1 cellular context compared by ENCODE assay signal in the genomic region with DNA sequence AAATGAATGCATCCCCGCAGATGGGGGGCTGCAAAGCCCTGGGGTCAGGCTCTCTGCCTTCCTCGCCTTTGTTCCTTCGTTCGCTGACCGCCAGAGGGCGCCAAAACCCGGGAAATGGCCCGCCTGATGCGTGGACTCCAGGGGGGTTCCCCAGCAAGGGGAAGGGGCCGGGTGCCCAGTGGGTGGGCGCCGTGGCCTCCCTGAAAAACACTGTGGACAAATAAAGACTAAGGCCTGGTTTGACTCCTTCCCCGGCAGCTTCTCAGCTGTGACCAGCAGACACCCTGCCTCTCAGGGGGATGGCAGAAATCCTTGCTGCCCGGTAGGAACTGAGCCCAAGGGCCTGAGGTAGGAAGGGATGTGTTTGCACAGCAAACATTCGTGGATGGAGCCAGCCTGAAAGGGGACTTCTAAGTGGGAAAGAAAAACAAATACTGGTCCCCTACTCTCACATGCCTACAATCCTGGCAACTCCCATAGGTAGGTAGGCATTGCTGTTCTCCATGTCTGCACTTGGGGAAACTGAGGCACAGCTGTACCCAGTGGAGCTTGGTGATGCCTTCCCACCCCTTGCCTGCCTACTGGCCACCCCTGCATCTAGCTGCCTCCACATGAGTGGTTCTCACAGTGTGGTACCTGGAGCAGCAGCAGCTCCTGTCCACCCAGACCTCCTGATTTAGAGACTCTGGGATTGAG.
A peak's percentile ranks its signal among the peaks of the same experiment; 100 is the strongest.
TF ChIP-seq lines count a peak whose summit lies in the region.

No MANE protein-coding gene starts in this region.

TF ChIP-seq in HEK293, 187 proteins besides CTCF, POLR2A, EP300 and RAD21 (continued from another document):
- TF ChIP-seq, protein P1, sequence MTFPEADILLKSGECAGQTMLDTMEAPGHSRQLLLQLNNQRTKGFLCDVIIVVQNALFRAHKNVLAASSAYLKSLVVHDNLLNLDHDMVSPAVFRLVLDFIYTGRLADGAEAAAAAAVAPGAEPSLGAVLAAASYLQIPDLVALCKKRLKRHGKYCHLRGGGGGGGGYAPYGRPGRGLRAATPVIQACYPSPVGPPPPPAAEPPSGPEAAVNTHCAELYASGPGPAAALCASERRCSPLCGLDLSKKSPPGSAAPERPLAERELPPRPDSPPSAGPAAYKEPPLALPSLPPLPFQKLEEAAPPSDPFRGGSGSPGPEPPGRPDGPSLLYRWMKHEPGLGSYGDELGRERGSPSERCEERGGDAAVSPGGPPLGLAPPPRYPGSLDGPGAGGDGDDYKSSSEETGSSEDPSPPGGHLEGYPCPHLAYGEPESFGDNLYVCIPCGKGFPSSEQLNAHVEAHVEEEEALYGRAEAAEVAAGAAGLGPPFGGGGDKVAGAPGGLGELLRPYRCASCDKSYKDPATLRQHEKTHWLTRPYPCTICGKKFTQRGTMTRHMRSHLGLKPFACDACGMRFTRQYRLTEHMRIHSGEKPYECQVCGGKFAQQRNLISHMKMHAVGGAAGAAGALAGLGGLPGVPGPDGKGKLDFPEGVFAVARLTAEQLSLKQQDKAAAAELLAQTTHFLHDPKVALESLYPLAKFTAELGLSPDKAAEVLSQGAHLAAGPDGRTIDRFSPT (tag by site-specific recombination; IDR thresholded peaks at IDR 0.05) = peak; percentile 19; the same call in 1 of the 2 replicates
- TF ChIP-seq ZBTB8A (tag by site-specific recombination; IDR thresholded peaks at IDR 0.05) (peak; percentile 36; the same call in 1 of the 2 replicates), ZBTB17 (tag by site-specific recombination; IDR thresholded peaks at IDR 0.05) (peak; percentile 58; the same call in 1 of the 2 replicates), GLIS2 (tag by site-specific recombination; IDR thresholded peaks at IDR 0.05) (peak; percentile 87), ZNF654 (tag by site-specific recombination; IDR thresholded peaks at IDR 0.05; ENCODE audit: low read depth) (peak; percentile 75), ZNF600 (tag by site-specific recombination; IDR thresholded peaks at IDR 0.05) (no peak), SCRT2 (tag by site-specific recombination; IDR thresholded peaks at IDR 0.05) (peak; percentile 47; the same call in 1 of the 2 replicates)
- TF ChIP-seq, protein P2, sequence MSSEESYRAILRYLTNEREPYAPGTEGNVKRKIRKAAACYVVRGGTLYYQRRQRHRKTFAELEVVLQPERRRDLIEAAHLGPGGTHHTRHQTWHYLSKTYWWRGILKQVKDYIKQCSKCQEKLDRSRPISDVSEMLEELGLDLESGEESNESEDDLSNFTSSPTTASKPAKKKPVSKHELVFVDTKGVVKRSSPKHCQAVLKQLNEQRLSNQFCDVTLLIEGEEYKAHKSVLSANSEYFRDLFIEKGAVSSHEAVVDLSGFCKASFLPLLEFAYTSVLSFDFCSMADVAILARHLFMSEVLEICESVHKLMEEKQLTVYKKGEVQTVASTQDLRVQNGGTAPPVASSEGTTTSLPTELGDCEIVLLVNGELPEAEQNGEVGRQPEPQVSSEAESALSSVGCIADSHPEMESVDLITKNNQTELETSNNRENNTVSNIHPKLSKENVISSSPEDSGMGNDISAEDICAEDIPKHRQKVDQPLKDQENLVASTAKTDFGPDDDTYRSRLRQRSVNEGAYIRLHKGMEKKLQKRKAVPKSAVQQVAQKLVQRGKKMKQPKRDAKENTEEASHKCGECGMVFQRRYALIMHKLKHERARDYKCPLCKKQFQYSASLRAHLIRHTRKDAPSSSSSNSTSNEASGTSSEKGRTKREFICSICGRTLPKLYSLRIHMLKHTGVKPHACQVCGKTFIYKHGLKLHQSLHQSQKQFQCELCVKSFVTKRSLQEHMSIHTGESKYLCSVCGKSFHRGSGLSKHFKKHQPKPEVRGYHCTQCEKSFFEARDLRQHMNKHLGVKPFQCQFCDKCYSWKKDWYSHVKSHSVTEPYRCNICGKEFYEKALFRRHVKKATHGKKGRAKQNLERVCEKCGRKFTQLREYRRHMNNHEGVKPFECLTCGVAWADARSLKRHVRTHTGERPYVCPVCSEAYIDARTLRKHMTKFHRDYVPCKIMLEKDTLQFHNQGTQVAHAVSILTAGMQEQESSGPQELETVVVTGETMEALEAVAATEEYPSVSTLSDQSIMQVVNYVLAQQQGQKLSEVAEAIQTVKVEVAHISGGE (tag by site-specific recombination; conservative IDR thresholded peaks at IDR 0.05; ENCODE audit: low read depth) = no peak
- TF ChIP-seq, protein P3, sequence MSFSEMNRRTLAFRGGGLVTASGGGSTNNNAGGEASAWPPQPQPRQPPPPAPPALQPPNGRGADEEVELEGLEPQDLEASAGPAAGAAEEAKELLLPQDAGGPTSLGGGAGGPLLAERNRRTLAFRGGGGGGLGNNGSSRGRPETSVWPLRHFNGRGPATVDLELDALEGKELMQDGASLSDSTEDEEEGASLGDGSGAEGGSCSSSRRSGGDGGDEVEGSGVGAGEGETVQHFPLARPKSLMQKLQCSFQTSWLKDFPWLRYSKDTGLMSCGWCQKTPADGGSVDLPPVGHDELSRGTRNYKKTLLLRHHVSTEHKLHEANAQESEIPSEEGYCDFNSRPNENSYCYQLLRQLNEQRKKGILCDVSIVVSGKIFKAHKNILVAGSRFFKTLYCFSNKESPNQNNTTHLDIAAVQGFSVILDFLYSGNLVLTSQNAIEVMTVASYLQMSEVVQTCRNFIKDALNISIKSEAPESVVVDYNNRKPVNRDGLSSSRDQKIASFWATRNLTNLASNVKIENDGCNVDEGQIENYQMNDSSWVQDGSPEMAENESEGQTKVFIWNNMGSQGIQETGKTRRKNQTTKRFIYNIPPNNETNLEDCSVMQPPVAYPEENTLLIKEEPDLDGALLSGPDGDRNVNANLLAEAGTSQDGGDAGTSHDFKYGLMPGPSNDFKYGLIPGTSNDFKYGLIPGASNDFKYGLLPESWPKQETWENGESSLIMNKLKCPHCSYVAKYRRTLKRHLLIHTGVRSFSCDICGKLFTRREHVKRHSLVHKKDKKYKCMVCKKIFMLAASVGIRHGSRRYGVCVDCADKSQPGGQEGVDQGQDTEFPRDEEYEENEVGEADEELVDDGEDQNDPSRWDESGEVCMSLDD (tag by site-specific recombination; IDR thresholded peaks at IDR 0.05) = peak; percentile 42; the same call in 1 of the 2 replicates
- TF ChIP-seq, protein P4, sequence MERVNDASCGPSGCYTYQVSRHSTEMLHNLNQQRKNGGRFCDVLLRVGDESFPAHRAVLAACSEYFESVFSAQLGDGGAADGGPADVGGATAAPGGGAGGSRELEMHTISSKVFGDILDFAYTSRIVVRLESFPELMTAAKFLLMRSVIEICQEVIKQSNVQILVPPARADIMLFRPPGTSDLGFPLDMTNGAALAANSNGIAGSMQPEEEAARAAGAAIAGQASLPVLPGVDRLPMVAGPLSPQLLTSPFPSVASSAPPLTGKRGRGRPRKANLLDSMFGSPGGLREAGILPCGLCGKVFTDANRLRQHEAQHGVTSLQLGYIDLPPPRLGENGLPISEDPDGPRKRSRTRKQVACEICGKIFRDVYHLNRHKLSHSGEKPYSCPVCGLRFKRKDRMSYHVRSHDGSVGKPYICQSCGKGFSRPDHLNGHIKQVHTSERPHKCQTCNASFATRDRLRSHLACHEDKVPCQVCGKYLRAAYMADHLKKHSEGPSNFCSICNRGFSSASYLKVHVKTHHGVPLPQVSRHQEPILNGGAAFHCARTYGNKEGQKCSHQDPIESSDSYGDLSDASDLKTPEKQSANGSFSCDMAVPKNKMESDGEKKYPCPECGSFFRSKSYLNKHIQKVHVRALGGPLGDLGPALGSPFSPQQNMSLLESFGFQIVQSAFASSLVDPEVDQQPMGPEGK (tag by site-specific recombination; IDR thresholded peaks at IDR 0.05) = peak; percentile 71
- TF ChIP-seq, protein P5, sequence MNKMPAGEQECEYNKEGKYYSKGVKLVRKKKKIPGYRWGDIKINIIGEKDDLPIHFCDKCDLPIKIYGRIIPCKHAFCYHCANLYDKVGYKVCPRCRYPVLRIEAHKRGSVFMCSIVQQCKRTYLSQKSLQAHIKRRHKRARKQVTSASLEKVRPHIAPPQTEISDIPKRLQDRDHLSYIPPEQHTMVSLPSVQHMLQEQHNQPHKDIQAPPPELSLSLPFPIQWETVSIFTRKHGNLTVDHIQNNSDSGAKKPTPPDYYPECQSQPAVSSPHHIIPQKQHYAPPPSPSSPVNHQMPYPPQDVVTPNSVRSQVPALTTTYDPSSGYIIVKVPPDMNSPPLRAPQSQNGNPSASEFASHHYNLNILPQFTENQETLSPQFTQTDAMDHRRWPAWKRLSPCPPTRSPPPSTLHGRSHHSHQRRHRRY (tag by site-specific recombination; IDR thresholded peaks at IDR 0.05) = no peak
TF ChIP-seq in HEK293: peak in this region for 17.
